Comparison of ENCODE assay signal across 8 cellular contexts in genomic region chr3:104273046-104273649, GRCh38.
DNase-seq lines count a peak whose midpoint lies in the region; ATAC-seq, FAIRE-seq and TF ChIP-seq lines count a peak whose summit lies in the region.

No MANE protein-coding gene starts in this region.

- DNase-seq in Kasumi-1 (lab: John Stamatoyannopoulos, UW) (peak; percentile 26 to 44), SW480 (ENCODE audit: low spot score) (peak; percentile 11), kidney (no peak), islet precursor cell (no peak)
- no peak for DNase-seq in activated CD8-positive, alpha-beta memory T cell treated with anti-CD3 and anti-CD28 coated beads for 24 hours

- no peak overlapping the region for H3K4me3 ChIP-seq in kidney (ENCODE audit: low read length in 2 of 2)

- H3K36me3 ChIP-seq in kidney (ENCODE audit: control insufficient read depth in 1 of 2, insufficient read depth in 2 of 2, low read length in 2 of 2) = no peaks in the 10 kb centered on the region

- ATAC-seq in GM18511 (IDR thresholded peaks at IDR 0.05; ENCODE audit: unreplicated experiment) (peak; percentile 74), HG02840 (IDR thresholded peaks at IDR 0.05; ENCODE audit: low FRiP score, unreplicated experiment) (no peak)

- H3K27ac ChIP-seq in 22Rv1 = no peak overlapping the region
- H3K27ac ChIP-seq in kidney (ENCODE audit: low read depth in 2 of 2, low read length in 2 of 2) = no peak overlapping the region

- H3K4me1 ChIP-seq in kidney (ENCODE audit: control insufficient read depth in 1 of 2, insufficient read depth in 1 of 2, low read depth in 1 of 2, low read length in 2 of 2) = no peaks in the 10 kb centered on the region

- no peak for FAIRE-seq in kidney (lab: Jason Lieb, UNC)

- intact Hi-C loops in kidney (cut with DNase I) = no loop called here

- H3K9ac ChIP-seq in kidney (ENCODE audit: low read length in 2 of 2) = no peak overlapping the region

- peaks cover 0 to 6% of the 10 kb centered on the region in 2 donors for H3K9me3 ChIP-seq in kidney (ENCODE audit: control insufficient read depth in 1 of 2, low read length in 2 of 2)

- peak; percentile 76 for TF ChIP-seq CTCF in 22Rv1 (IDR thresholded peaks at IDR 0.05)
- peak; percentile 53 for TF ChIP-seq CTCF in kidney (IDR thresholded peaks at IDR 0.05; ENCODE audit: borderline replicate concordance, extremely low read depth, insufficient read depth)

Comparison
In these comparisons a context has a peak if more than half of its experiments do, and no peak if none do; other contexts are left out.
1. DNase-seq: peak in Kasumi-1 (2 of 2) and SW480 (single experiment); none in kidney (single experiment), activated CD8-positive, alpha-beta memory T cell treated with anti-CD3 and anti-CD28 coated beads for 24 hours (single experiment) and islet precursor cell (single experiment).